In genomic region chr20:10653593-10654288, GRCh38 we compare ENCODE assay signal across 12 cellular contexts. TPM values are rescaled to one million over a fixed set of nuclear protein-coding genes. Genes with fewer than 3 reads are reported as not detected.
DNase-seq lines count a peak whose midpoint lies in the region; ATAC-seq and TF ChIP-seq lines count a peak whose summit lies in the region.
"Had no signal": no experiment of that assay in that cellular context is flagged by ENCODE, and none has a peak within 500 bp of the region (broad histone marks: within the 10 kb centered on the region; RNA-seq: fewer than 3 reads in every experiment).

No MANE protein-coding gene starts in this region.

- peak; percentile 53 for ATAC-seq in HG03469 (IDR thresholded peaks at IDR 0.05; ENCODE audit: unreplicated experiment)
- no peak for ATAC-seq in naive thymus-derived CD8-positive, alpha-beta T cell
- ATAC-seq: CD8-positive, alpha-beta T cell had no signal

- no peak overlapping the region for H3K27ac Mint-ChIP-seq in naive thymus-derived CD8-positive, alpha-beta T cell
- H3K27ac Mint-ChIP-seq: CD8-positive, alpha-beta T cell had no signal

- no peaks in the 10 kb centered on the region for H3K27me3 ChIP-seq in esophagus (ENCODE audit: control insufficient read depth in 1 of 2, insufficient read depth in 2 of 2, low read length in 2 of 2)
- no peaks in the 10 kb centered on the region for H3K27me3 ChIP-seq in ovary

- H3K4me3 ChIP-seq in AG09309 (ENCODE audit: control insufficient read depth, low read depth, low read length) (no peak overlapping the region; the same call in 1 of the 2 replicates), esophagus (ENCODE audit: low read depth in 1 of 2, low read length in 2 of 2) (peak overlapping the region in 1 of 2 donors; percentile 1), ovary (peak overlapping the region; percentile 30)

- H3K9me3 ChIP-seq in esophagus (ENCODE audit: control insufficient read depth in 2 of 2, insufficient read depth in 1 of 2, low read depth in 1 of 2, low read length in 1 of 2) (no peaks in the 10 kb centered on the region), ovary (no peaks in the 10 kb centered on the region)

- H3K4me1 ChIP-seq in esophagus (ENCODE audit: control insufficient read depth in 2 of 2, insufficient read depth in 2 of 2, low read length in 1 of 2) (peaks cover 12 to 20% of the 10 kb centered on the region in 2 donors), ovary (ENCODE audit: insufficient read depth) (peaks cover 5% of the 10 kb centered on the region)

- H3K4me3 Mint-ChIP-seq in naive thymus-derived CD8-positive, alpha-beta T cell = no peak overlapping the region
- H3K4me3 Mint-ChIP-seq: CD8-positive, alpha-beta T cell had no signal

- H3K36me3 Mint-ChIP-seq in naive thymus-derived CD8-positive, alpha-beta T cell = no peaks in the 10 kb centered on the region
- H3K36me3 Mint-ChIP-seq: CD8-positive, alpha-beta T cell had no signal

- peak; percentile 62 for DNase-seq in AG09309 (ENCODE audit: low read depth)
- DNase-seq in ovary = peak in 4 of 5 donors; percentile 60 to 63 (median 61)
- no peak for DNase-seq in NCI-H1092 (lab: John Stamatoyannopoulos, UW)
- DNase-seq in HuH-7 (ENCODE audit: low spot score) = no peak
- DNase-seq in naive thymus-derived CD8-positive, alpha-beta T cell = no peak
- DNase-seq in NCI-H2107 treated with DMSO at 0.1 percent for 48 hours (lab: John Stamatoyannopoulos, UW; ENCODE audit: unreplicated experiment) = no peak
- DNase-seq: activated CD4-positive, alpha-beta T cell treated with anti-CD3 and anti-CD28 coated beads for 1 hour; CD8-positive, alpha-beta T cell; effector memory CD4-positive, alpha-beta T cell; NCI-H2029 treated with DMSO at 0.1 percent for 48 hours had no signal

- WGBS in esophagus, 2 donors = 23 to 33% methylated on average over 13 of the region's 13 CpGs
- WGBS in ovary, 3 donors = 3 to 8% (median 7%) methylated on average over 13 of the region's 13 CpGs

- POLR2A ChIA-PET in naive thymus-derived CD8-positive, alpha-beta T cell (lab: Charles Lee) = no interaction called here

- H3K27me3 Mint-ChIP-seq in naive thymus-derived CD8-positive, alpha-beta T cell = peaks cover 8 to 54% (median 18%) of the 10 kb centered on the region in 5 donors

- no peaks in the 10 kb centered on the region for H3K9me3 Mint-ChIP-seq in naive thymus-derived CD8-positive, alpha-beta T cell
- H3K9me3 Mint-ChIP-seq: CD8-positive, alpha-beta T cell had no signal

- intact Hi-C loops in ovary (cut with DNase I) = no loop called here

- TF ChIP-seq EP300 in ovary (IDR thresholded peaks at IDR 0.05) = no peak

- H3K4me1 Mint-ChIP-seq in naive thymus-derived CD8-positive, alpha-beta T cell = no peaks in the 10 kb centered on the region

- H3K27ac ChIP-seq in esophagus (ENCODE audit: low read depth in 2 of 2, low read length in 1 of 2) (peak overlapping the region; percentile 85 to 91), ovary (peak overlapping the region in 1 of 2 donors; percentile 50)

- peaks cover 6 to 38% of the 10 kb centered on the region in 2 donors for H3K36me3 ChIP-seq in esophagus (ENCODE audit: control insufficient read depth in 2 of 2, insufficient read depth in 2 of 2, low read length in 1 of 2)
- H3K36me3 ChIP-seq in ovary = no peaks in the 10 kb centered on the region

- TF ChIP-seq CTCF in AG09309 (IDR thresholded peaks at IDR 0.05; ENCODE audit: control insufficient read depth, insufficient read depth, low read depth, low read length, missing control alignments) (no peak), ovary (IDR thresholded peaks at IDR 0.05) (no peak)

- no peak for TF ChIP-seq POLR2A in ovary (IDR thresholded peaks at IDR 0.05)

RNA-seq across cellular contexts. Expression of gene JAG1, which starts 20.1 kb away (rescaled TPM):
- polyA plus RNA-seq in esophagus = 10 to 100 TPM; 36.5 to 48.8 TPM
- 10 to 100 TPM; 27.1 to 69.7 (median 41.0) TPM for total RNA-seq in ovary
- 10 to 100 TPM; 37.5 to 60.5 TPM for polyA plus RNA-seq in ovary
- total RNA-seq in naive thymus-derived CD8-positive, alpha-beta T cell = under 1 TPM in 1 of 2 experiments, not detected in 1; 0.18 TPM
- under 1 TPM in 2 of 3 donors, not detected in 1; 0.05 to 0.06 TPM for polyA plus RNA-seq in naive thymus-derived CD8-positive, alpha-beta T cell

Comparison
In these comparisons a context has a peak if more than half of its experiments do, and no peak if none do; other contexts are left out.
1. DNase-seq: peak in AG09309 (single experiment) and ovary (4 of 5); none in NCI-H1092 (single experiment), HuH-7 (single experiment), naive thymus-derived CD8-positive, alpha-beta T cell (0 of 10) and NCI-H2107 treated with DMSO at 0.1 percent for 48 hours (single experiment).
2. RNA of gene JAG1, which starts 20.1 kb away (polyA plus RNA-seq): 37.5 to 60.5 TPM in ovary and 36.5 to 48.8 TPM in esophagus; 0.05 to 0.06 TPM in naive thymus-derived CD8-positive, alpha-beta T cell; every median in the first group is over 10 times any median in the second.